Comparison of ENCODE assay signal across 9 cellular contexts in genomic region chr6:138774370-138774769, GRCh38. TPM values are rescaled to one million over a fixed set of nuclear protein-coding genes. Genes with fewer than 3 reads are reported as not detected.
A peak's percentile ranks its signal among the peaks of the same experiment; 100 is the strongest.
DNase-seq lines count a peak whose midpoint lies in the region; ATAC-seq and TF ChIP-seq lines count a peak whose summit lies in the region.
"Had no signal": no experiment of that assay in that cellular context is flagged by ENCODE, and none has a peak within 500 bp of the region (broad histone marks: within the 10 kb centered on the region; RNA-seq: fewer than 3 reads in every experiment).

No MANE protein-coding gene starts in this region.

- ATAC-seq in WTC11 (no peak), GM19328 (IDR thresholded peaks at IDR 0.05; ENCODE audit: unreplicated experiment) (no peak)

- H3K4me3 Mint-ChIP-seq in WTC11 (peak overlapping the region; percentile 100), glutamatergic neuron (ENCODE audit: unreplicated experiment) (peak overlapping the region; percentile 99)

- TF ChIP-seq CTCF in GM12864 (IDR thresholded peaks at IDR 0.05; ENCODE audit: low read depth, low read length, missing control alignments), result no peak
- no peak for TF ChIP-seq CTCF in WTC11 (IDR thresholded peaks at IDR 0.05)
- TF ChIP-seq CTCF in glutamatergic neuron (IDR thresholded peaks at IDR 0.05; ENCODE audit: partially characterized antibody, unreplicated experiment), result no peak
- TF ChIP-seq CTCF in retinal pigment epithelial cell (conservative IDR thresholded peaks at IDR 0.05; ENCODE audit: low read depth, low read length), result no peak

- H3K9me3 Mint-ChIP-seq in WTC11 (no peaks in the 10 kb centered on the region), glutamatergic neuron (ENCODE audit: unreplicated experiment) (peaks cover 7% of the 10 kb centered on the region)

- DNase-seq in GM12864 (ENCODE audit: low read depth), result no peak
- no peak for DNase-seq in WTC11 (ENCODE audit: low spot score)
- no peak for DNase-seq in glutamatergic neuron
- peak; percentile 61 for DNase-seq in retinal pigment epithelial cell (ENCODE audit: low read depth)
- DNase-seq in middle frontal gyrus (ENCODE audit: extremely low spot score, low spot score), result no peak
- no peak for DNase-seq in germinal center (ENCODE audit: low spot score)
- DNase-seq in NCI-H748 treated with DMSO at 0.1 percent for 48 hours (lab: John Stamatoyannopoulos, UW), result no peak
- DNase-seq: HCEC 1CT had no signal

- H3K4me3 ChIP-seq in GM12864 (ENCODE audit: low read depth, low read length) (peak overlapping the region; percentile 87; the same call in 1 of the 2 replicates), retinal pigment epithelial cell (ENCODE audit: low read length) (peak overlapping the region; percentile 99)

- POLR2A ChIA-PET in WTC11 (lab: Charles Lee), result interaction anchor here (0.9 kb wide), 1 partner anchor 9 kb away, joined by 5 read pairs; no protein-coding TSS in a partner anchor

- H3K27ac Mint-ChIP-seq in WTC11 (peak overlapping the region; percentile 100), glutamatergic neuron (ENCODE audit: unreplicated experiment) (peak overlapping the region; percentile 100)

- peaks cover 13% of the 10 kb centered on the region for H3K4me1 Mint-ChIP-seq in WTC11
- peaks cover 3% of the 10 kb centered on the region for H3K4me1 Mint-ChIP-seq in glutamatergic neuron (ENCODE audit: low read depth, unreplicated experiment)

- H3K27me3 Mint-ChIP-seq in WTC11 (ENCODE audit: low read depth), result no peaks in the 10 kb centered on the region
- H3K27me3 Mint-ChIP-seq in glutamatergic neuron (ENCODE audit: unreplicated experiment), result peaks cover 4% of the 10 kb centered on the region

- CTCF ChIA-PET in WTC11 (lab: Charles Lee), result no interaction called here

- H3K36me3 Mint-ChIP-seq in WTC11, result no peaks in the 10 kb centered on the region
- H3K36me3 Mint-ChIP-seq in glutamatergic neuron (ENCODE audit: unreplicated experiment), result no peaks in the 10 kb centered on the region

TF ChIP-seq in WTC11, 78 proteins besides CTCF, POLR2A, EP300 and RAD21:
- TF ChIP-seq CBFB (CRISPR knock-in tag; IDR thresholded peaks at IDR 0.05; ENCODE audit: low read depth) (no peak), E2F1 (CRISPR knock-in tag; IDR thresholded peaks at IDR 0.05) (no peak), FOXP4 (CRISPR knock-in tag; IDR thresholded peaks at IDR 0.05) (no peak), NFE2L1 (CRISPR knock-in tag; IDR thresholded peaks at IDR 0.05) (no peak), ZNF317 (CRISPR knock-in tag; IDR thresholded peaks at IDR 0.05; ENCODE audit: borderline replicate concordance, low read depth) (no peak), FOXP1 (CRISPR knock-in tag; IDR thresholded peaks at IDR 0.05; ENCODE audit: borderline replicate concordance) (no peak), FOXJ3 (CRISPR knock-in tag; IDR thresholded peaks at IDR 0.05; ENCODE audit: borderline replicate concordance) (no peak), ZSCAN18 (CRISPR knock-in tag; IDR thresholded peaks at IDR 0.05) (no peak)

RNA-seq across cellular contexts. Expression of gene CCDC28A, which starts 0.8 kb away (rescaled TPM):
- total RNA-seq in WTC11 (2021), result 8.7 to 10.7 TPM (median 10.6 TPM) in 3 replicates
- total RNA-seq in glutamatergic neuron (ENCODE audit: unreplicated experiment), result 10.1 TPM

RNA-seq across cellular contexts. Expression of gene ECT2L, which starts 21.5 kb away (rescaled TPM):
- total RNA-seq in WTC11 (2021) (not detected in 3 replicates), glutamatergic neuron (ENCODE audit: unreplicated experiment) (2.7 TPM)
